ENCODE assay signal across 1 cellular context in the genomic region with DNA sequence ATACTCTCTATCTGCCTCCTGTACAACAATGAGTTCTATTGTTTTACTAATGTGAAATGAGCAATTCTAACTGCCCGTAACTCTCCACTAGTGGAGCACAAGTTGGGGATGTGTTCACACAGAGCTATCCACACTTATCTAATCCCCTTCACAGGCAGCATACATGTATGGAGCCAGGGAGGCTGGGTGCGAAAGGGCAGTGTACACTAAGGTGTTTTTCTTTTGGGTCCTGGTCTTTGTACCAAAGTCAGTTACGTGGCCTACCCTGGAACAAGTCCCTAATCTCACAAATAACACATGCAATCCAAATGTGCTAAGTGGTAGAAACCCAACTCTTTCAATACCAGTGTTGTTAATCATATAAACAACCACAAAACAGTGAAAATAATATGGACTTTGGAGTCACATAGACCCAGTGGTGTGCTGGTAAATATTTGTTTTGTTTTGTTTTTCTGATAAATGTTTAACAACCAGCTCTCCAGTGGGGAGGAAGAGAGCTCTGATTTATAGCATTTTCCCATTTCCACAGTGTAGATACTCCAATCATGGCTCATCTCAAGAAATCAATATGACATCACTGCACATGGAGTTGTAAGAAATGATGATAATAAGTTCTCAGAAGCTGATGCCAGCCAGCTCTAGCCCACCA.
TF ChIP-seq lines count a peak whose summit lies in the region.

No MANE protein-coding gene starts in this region.

TF ChIP-seq in HepG2, 621 proteins besides CTCF, POLR2A, EP300 and RAD21 (continued from another document and continues in another):
- TF ChIP-seq, protein P1, sequence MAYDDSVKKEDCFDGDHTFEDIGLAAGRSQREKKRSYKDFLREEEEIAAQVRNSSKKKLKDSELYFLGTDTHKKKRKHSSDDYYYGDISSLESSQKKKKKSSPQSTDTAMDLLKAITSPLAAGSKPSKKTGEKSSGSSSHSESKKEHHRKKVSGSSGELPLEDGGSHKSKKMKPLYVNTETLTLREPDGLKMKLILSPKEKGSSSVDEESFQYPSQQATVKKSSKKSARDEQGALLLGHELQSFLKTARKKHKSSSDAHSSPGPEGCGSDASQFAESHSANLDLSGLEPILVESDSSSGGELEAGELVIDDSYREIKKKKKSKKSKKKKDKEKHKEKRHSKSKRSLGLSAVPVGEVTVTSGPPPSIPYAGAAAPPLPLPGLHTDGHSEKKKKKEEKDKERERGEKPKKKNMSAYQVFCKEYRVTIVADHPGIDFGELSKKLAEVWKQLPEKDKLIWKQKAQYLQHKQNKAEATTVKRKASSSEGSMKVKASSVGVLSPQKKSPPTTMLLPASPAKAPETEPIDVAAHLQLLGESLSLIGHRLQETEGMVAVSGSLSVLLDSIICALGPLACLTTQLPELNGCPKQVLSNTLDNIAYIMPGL (CRISPR knock-in tag; IDR thresholded peaks at IDR 0.05; ENCODE audit: borderline replicate concordance in 1 of 2, low read depth in 1 of 2) = peak in 1 of 2 experiments; percentile 21; a peak in 1 of 4 replicates
- TF ChIP-seq ZNF644 (CRISPR knock-in tag; IDR thresholded peaks at IDR 0.05; ENCODE audit: low read depth) (peak; percentile 42; the same call in 1 of the 2 replicates), HCFC1 (IDR thresholded peaks at IDR 0.05; ENCODE audit: low read depth, low read length) (no peak), NFIC (IDR thresholded peaks at IDR 0.05; ENCODE audit: low read length) (peak; percentile 79; the same call in 1 of the 2 replicates), TBX2 (CRISPR knock-in tag; IDR thresholded peaks at IDR 0.05; ENCODE audit: borderline replicate concordance) (peak; percentile 77; the same call in 1 of the 2 replicates), NR2F1 (CRISPR knock-in tag; IDR thresholded peaks at IDR 0.05) (peak in 1 of 2 experiments; percentile 25; a peak in 1 of 4 replicates), ZNF782 (CRISPR knock-in tag; IDR thresholded peaks at IDR 0.05; ENCODE audit: borderline replicate concordance) (no peak), ZNF784 (CRISPR knock-in tag; IDR thresholded peaks at IDR 0.05; ENCODE audit: borderline replicate concordance) (no peak), MBNL3 (CRISPR knock-in tag; conservative IDR thresholded peaks at IDR 0.05) (0 out of 2 replicates have a peak, but pooled peaks have one; percentile 14), ASH2L (IDR thresholded peaks at IDR 0.05; ENCODE audit: insufficient read length, low read depth, low read length) (peak; percentile 91), MYC (CRISPR knock-in tag; IDR thresholded peaks at IDR 0.05; ENCODE audit: borderline replicate concordance) (no peak), CREB1 (IDR thresholded peaks at IDR 0.05) (no peak), CREB1 (CRISPR knock-in tag; IDR thresholded peaks at IDR 0.05) (peak; percentile 58), ZNF263 (CRISPR knock-in tag; IDR thresholded peaks at IDR 0.05) (peak; percentile 85), MAZ (IDR thresholded peaks at IDR 0.05; ENCODE audit: borderline replicate concordance, low read depth, low read length) (no peak), MAZ (CRISPR knock-in tag; IDR thresholded peaks at IDR 0.05; ENCODE audit: low read depth) (peak; percentile 50; the same call in 1 of the 2 replicates), ATF4 (CRISPR knock-in tag; IDR thresholded peaks at IDR 0.05) (peak in 1 of 2 experiments; percentile 65; a peak in 2 of 4 replicates), CHD2 (IDR thresholded peaks at IDR 0.05; ENCODE audit: low read depth, low read length) (no peak), HNF4A (CRISPR knock-in tag; IDR thresholded peaks at IDR 0.05) (peak; percentile 85), ZNF121 (CRISPR knock-in tag; IDR thresholded peaks at IDR 0.05) (no peak), JUN (CRISPR knock-in tag; IDR thresholded peaks at IDR 0.05) (peak; percentile 25; the same call in 1 of the 2 replicates), CREM (IDR thresholded peaks at IDR 0.05) (peak; percentile 43; the same call in 1 of the 2 replicates), CREM (CRISPR knock-in tag; IDR thresholded peaks at IDR 0.05) (no peak), FOXP1 (IDR thresholded peaks at IDR 0.05) (peak; percentile 72), FOXP1 (CRISPR knock-in tag; IDR thresholded peaks at IDR 0.05) (peak; percentile 92), HDAC2 (CRISPR knock-in tag; IDR thresholded peaks at IDR 0.05) (peak; percentile 33; the same call in 1 of the 2 replicates), ZNF329 (CRISPR knock-in tag; IDR thresholded peaks at IDR 0.05; ENCODE audit: low read depth) (no peak), BCL6 (CRISPR knock-in tag; IDR thresholded peaks at IDR 0.05) (peak; percentile 26; the same call in 1 of the 2 replicates), FOSL2 (CRISPR knock-in tag; IDR thresholded peaks at IDR 0.05) (peak; percentile 49), KLF6 (CRISPR knock-in tag; IDR thresholded peaks at IDR 0.05) (0 out of 2 replicates have a peak, but pooled peaks have one; percentile 56), PITX1 (CRISPR knock-in tag; IDR thresholded peaks at IDR 0.05) (peak; percentile 91), BORCS8-MEF2B (CRISPR knock-in tag; IDR thresholded peaks at IDR 0.05) (0 out of 2 replicates have a peak, but pooled peaks have one; percentile 30), ARID3A (IDR thresholded peaks at IDR 0.05; ENCODE audit: low read depth, low read length) (peak; percentile 78), MED1 (CRISPR knock-in tag; IDR thresholded peaks at IDR 0.05) (peak; percentile 65), ELF4 (CRISPR knock-in tag; IDR thresholded peaks at IDR 0.05; ENCODE audit: borderline replicate concordance) (0 out of 2 replicates have a peak, but pooled peaks have one; percentile 33), RARG (CRISPR knock-in tag; IDR thresholded peaks at IDR 0.05; ENCODE audit: low read depth) (no peak), PCBP2 (optimal IDR thresholded peaks at IDR 0.05; ENCODE audit: low read depth, low read length, poor library complexity, severe bottlenecking) (no peak), BHLHE40 (IDR thresholded peaks at IDR 0.05; ENCODE audit: low read length) (peak; percentile 60), EZH2 (conservative IDR thresholded peaks at IDR 0.05; ENCODE audit: low read depth, low read length) (no peak), MAFK (conservative IDR thresholded peaks at IDR 0.05 in 1 of 2, IDR thresholded peaks at IDR 0.05 in 1 of 2; ENCODE audit: low read length in 2 of 2) (peak; percentile 16 to 42; a peak in 1 of 4 replicates), SALL1 (CRISPR knock-in tag; IDR thresholded peaks at IDR 0.05) (peak; percentile 67), KLF16 (CRISPR knock-in tag; IDR thresholded peaks at IDR 0.05) (peak in 1 of 2 experiments; percentile 62; a peak in 2 of 4 replicates), LCORL (IDR thresholded peaks at IDR 0.05) (peak; percentile 24; the same call in 1 of the 2 replicates), LCORL (CRISPR knock-in tag; IDR thresholded peaks at IDR 0.05) (peak; percentile 67; the same call in 1 of the 2 replicates), CEBPG (CRISPR knock-in tag; IDR thresholded peaks at IDR 0.05) (peak; percentile 39), KDM2A (CRISPR knock-in tag; IDR thresholded peaks at IDR 0.05; ENCODE audit: borderline replicate concordance, low read depth) (no peak), ZNF34 (CRISPR knock-in tag; IDR thresholded peaks at IDR 0.05; ENCODE audit: borderline replicate concordance) (no peak), NCOA2 (CRISPR knock-in tag; IDR thresholded peaks at IDR 0.05) (0 out of 2 replicates have a peak, but pooled peaks have one; percentile 59), AHDC1 (CRISPR knock-in tag; IDR thresholded peaks at IDR 0.05; ENCODE audit: borderline replicate concordance) (peak; percentile 92), MAFF (IDR thresholded peaks at IDR 0.05; ENCODE audit: low read depth, low read length) (peak; percentile 37; the same call in 1 of the 2 replicates), FOXK1 (CRISPR knock-in tag; IDR thresholded peaks at IDR 0.05; ENCODE audit: borderline replicate concordance, low read depth) (peak; percentile 72; the same call in 1 of the 2 replicates), SSRP1 (CRISPR knock-in tag; IDR thresholded peaks at IDR 0.05) (0 out of 2 replicates have a peak, but pooled peaks have one; percentile 23), ZNF614 (CRISPR knock-in tag; IDR thresholded peaks at IDR 0.05; ENCODE audit: borderline replicate concordance) (0 out of 2 replicates have a peak, but pooled peaks have one; percentile 22)
- TF ChIP-seq, protein P2, sequence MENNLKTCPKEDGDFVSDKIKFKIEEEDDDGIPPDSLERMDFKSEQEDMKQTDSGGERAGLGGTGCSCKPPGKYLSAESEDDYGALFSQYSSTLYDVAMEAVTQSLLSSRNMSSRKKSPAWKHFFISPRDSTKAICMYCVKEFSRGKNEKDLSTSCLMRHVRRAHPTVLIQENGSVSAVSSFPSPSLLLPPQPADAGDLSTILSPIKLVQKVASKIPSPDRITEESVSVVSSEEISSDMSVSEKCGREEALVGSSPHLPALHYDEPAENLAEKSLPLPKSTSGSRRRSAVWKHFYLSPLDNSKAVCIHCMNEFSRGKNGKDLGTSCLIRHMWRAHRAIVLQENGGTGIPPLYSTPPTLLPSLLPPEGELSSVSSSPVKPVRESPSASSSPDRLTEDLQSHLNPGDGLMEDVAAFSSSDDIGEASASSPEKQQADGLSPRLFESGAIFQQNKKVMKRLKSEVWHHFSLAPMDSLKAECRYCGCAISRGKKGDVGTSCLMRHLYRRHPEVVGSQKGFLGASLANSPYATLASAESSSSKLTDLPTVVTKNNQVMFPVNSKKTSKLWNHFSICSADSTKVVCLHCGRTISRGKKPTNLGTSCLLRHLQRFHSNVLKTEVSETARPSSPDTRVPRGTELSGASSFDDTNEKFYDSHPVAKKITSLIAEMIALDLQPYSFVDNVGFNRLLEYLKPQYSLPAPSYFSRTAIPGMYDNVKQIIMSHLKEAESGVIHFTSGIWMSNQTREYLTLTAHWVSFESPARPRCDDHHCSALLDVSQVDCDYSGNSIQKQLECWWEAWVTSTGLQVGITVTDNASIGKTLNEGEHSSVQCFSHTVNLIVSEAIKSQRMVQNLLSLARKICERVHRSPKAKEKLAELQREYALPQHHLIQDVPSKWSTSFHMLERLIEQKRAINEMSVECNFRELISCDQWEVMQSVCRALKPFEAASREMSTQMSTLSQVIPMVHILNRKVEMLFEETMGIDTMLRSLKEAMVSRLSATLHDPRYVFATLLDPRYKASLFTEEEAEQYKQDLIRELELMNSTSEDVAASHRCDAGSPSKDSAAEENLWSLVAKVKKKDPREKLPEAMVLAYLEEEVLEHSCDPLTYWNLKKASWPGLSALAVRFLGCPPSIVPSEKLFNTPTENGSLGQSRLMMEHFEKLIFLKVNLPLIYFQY (CRISPR knock-in tag; IDR thresholded peaks at IDR 0.05; ENCODE audit: borderline replicate concordance) = no peak
